Comparison of ENCODE assay signal across 8 cellular contexts in genomic region chr6:114342086-114342825, GRCh38. TPM values are rescaled to one million over a fixed set of nuclear protein-coding genes. Genes with fewer than 3 reads are reported as not detected.
A peak's percentile ranks its signal among the peaks of the same experiment; 100 is the strongest.
DNase-seq lines count a peak whose midpoint lies in the region; ATAC-seq, FAIRE-seq and TF ChIP-seq lines count a peak whose summit lies in the region.

No MANE protein-coding gene starts in this region.

- peak overlapping the region; percentile 25; the same call in 1 of the 2 replicates for H3K27ac ChIP-seq in MM.1S (ENCODE audit: low read length)

- H3K4me3 ChIP-seq in MM.1S (ENCODE audit: low read length): peak overlapping the region; percentile 83

- TF ChIP-seq CTCF in MM.1S (IDR thresholded peaks at IDR 0.05; ENCODE audit: low read length) (no peak), mesothelial cell of epicardium (IDR thresholded peaks at IDR 0.05; ENCODE audit: unreplicated experiment) (no peak)

- peak overlapping the region; percentile 73 for H3K4me3 Mint-ChIP-seq in mesothelial cell of epicardium

- H3K27ac Mint-ChIP-seq in mesothelial cell of epicardium: no peak overlapping the region

- H3K9me3 ChIP-seq in MM.1S (replicated peaks; ENCODE audit: insufficient read depth, low read length): no peaks in the 10 kb centered on the region

- H2AFZ ChIP-seq in MM.1S (ENCODE audit: low read length): peak overlapping the region; percentile 82

- peaks cover 23% of the 10 kb centered on the region for H3F3A ChIP-seq in MM.1S (ENCODE audit: insufficient read depth, low read length)

- no peaks in the 10 kb centered on the region for H3K9me2 ChIP-seq in MM.1S (replicated peaks; ENCODE audit: insufficient read depth, low read length)

- no peaks in the 10 kb centered on the region for H3K36me3 Mint-ChIP-seq in mesothelial cell of epicardium

- no peaks in the 10 kb centered on the region for H3K9me3 Mint-ChIP-seq in mesothelial cell of epicardium

- no peak for FAIRE-seq in urothelium cell line (lab: Jason Lieb, UNC)
- no peak for FAIRE-seq in H54 (lab: Jason Lieb, UNC)

- no peaks in the 10 kb centered on the region for H3K79me2 ChIP-seq in MM.1S (ENCODE audit: low read length)

- ATAC-seq in HG02970 (IDR thresholded peaks at IDR 0.05; ENCODE audit: low FRiP score, unreplicated experiment) (no peak), GM21360 (IDR thresholded peaks at IDR 0.05; ENCODE audit: unreplicated experiment) (no peak)

- peaks cover 50% of the 10 kb centered on the region for H3K27me3 Mint-ChIP-seq in mesothelial cell of epicardium (ENCODE audit: low read depth)

- peaks cover 22% of the 10 kb centered on the region for H3K4me1 Mint-ChIP-seq in mesothelial cell of epicardium

- DNase-seq in DMS53 treated with DMSO at 0.1 percent for 48 hours (lab: John Stamatoyannopoulos, UW; ENCODE audit: unreplicated experiment) (peak; percentile 8), MM.1S (peak; percentile 64), dermis blood vessel endothelial cell (peak; percentile 6), mesothelial cell of epicardium (ENCODE audit: low spot score in 2 of 2, unreplicated experiment in 2 of 2) (peak; percentile 24 to 55), urothelium cell line (ENCODE audit: low spot score) (peak; percentile 30), H54 (ENCODE audit: insufficient read length, low spot score) (no peak)

- TF ChIP-seq POLR2A in H54 (IDR thresholded peaks at IDR 0.05; ENCODE audit: low read depth, low read length): no peak

- H3K36me3 ChIP-seq in MM.1S (replicated peaks; ENCODE audit: insufficient read depth, low read length): no peaks in the 10 kb centered on the region

- no peaks in the 10 kb centered on the region for H3K27me3 ChIP-seq in MM.1S (replicated peaks; ENCODE audit: insufficient read depth, low read length)

- H3K4me2 ChIP-seq in MM.1S (ENCODE audit: low read depth, low read length): peak overlapping the region; percentile 95

- peak overlapping the region; percentile 37; the same call in 1 of the 2 replicates for H3K9ac ChIP-seq in MM.1S (ENCODE audit: low read length)

- no peaks in the 10 kb centered on the region for H4K20me1 ChIP-seq in MM.1S (ENCODE audit: insufficient read depth, low read length)

- peaks cover 12% of the 10 kb centered on the region for H3K4me1 ChIP-seq in MM.1S (ENCODE audit: low read length)

RNA-seq across cellular contexts. Expression of gene HS3ST5, which starts 0.6 kb away (rescaled TPM):
- not detected in 2 replicates for total RNA-seq in dermis blood vessel endothelial cell
- total RNA-seq in mesothelial cell of epicardium: 0.16 to 0.49 TPM (median 0.27 TPM) in 3 replicates
